ENCODE assay signal across 10 cellular contexts in the genomic region with DNA sequence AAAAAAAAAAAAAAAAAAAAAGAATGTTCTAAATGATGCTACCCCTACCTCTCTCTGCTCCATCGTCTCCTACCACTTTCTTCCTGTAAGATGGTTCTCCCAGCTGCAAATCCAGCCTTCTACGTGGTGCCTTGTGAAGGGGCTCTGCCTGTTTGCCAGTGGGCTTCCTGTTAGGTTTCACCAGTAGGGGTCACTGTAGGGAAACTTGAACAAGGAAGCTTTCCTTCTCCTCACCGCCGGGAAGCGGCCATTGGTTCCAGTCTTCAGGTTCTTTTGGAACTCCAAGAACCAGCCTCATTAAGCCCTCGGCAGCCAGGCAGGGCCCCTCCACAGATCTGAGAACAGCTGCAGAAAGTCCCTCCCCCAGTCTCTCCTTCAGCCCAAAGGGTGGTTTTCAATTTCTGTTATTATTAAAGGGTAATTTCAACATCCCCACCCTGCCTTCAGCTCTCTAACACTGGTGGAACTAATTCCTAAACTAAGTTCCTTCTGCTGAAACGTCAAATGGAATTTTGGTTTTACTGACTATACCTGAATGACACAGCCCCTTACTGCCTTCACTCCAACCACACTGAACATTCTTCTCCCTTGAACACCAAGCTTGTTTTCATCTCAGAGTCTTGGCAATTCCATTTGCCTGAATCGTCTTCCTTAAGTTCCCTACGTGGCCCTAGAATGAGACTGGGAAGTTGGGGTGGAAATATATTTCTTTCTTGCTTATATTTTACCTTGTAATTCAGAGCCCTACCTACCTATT. TPM values are rescaled to one million over a fixed set of nuclear protein-coding genes. Genes with fewer than 3 reads are reported as not detected.
DNase-seq lines count a peak whose midpoint lies in the region; ATAC-seq and TF ChIP-seq lines count a peak whose summit lies in the region.
"Had no signal": no experiment of that assay in that cellular context is flagged by ENCODE, and none has a peak within 500 bp of the region (broad histone marks: within the 10 kb centered on the region; RNA-seq: fewer than 3 reads in every experiment).

No MANE protein-coding gene starts in this region.

- TF ChIP-seq EP300 in suprapubic skin (IDR thresholded peaks at IDR 0.05), result no peak

- POLR2A ChIA-PET in activated CD8-positive, alpha-beta T cell treated with anti-CD3 and anti-CD28 coated beads, Interleukin-2, amount 10 ng/mL, durations not matched to agents 7 days and 5 days (lab: Charles Lee), result no interaction called here

- CTCF ChIA-PET in activated CD8-positive, alpha-beta T cell treated with anti-CD3 and anti-CD28 coated beads, Interleukin-2, amount 10 ng/mL, durations not matched to agents 7 days and 5 days (lab: Charles Lee), result interaction anchor here (0.6 to 3.9 kb wide), 15 partner anchors 8 to 369 kb away, joined by 3 to 41 read pairs (median 4); a partner anchor contains a TSS

- 82 to 96% methylated on average over 9 of the region's 9 CpGs for WGBS in lung, 2 donors
- WGBS in suprapubic skin, result 89% methylated on average over 9 of the region's 9 CpGs

- peaks cover 41% of the 10 kb centered on the region for H3K36me3 Mint-ChIP-seq in HFFc6 (ENCODE audit: low read depth)
- peaks cover 53% of the 10 kb centered on the region for H3K36me3 Mint-ChIP-seq in activated CD8-positive, alpha-beta T cell treated with anti-CD3 and anti-CD28 coated beads, Interleukin-2, amount 10 ng/mL, durations not matched to agents 7 days and 5 days (ENCODE audit: low read depth)

- H3K4me1 Mint-ChIP-seq in HFFc6 (ENCODE audit: low read depth), result peaks cover 15% of the 10 kb centered on the region
- peaks cover 9% of the 10 kb centered on the region for H3K4me1 Mint-ChIP-seq in activated CD8-positive, alpha-beta T cell treated with anti-CD3 and anti-CD28 coated beads, Interleukin-2, amount 10 ng/mL, durations not matched to agents 7 days and 5 days (ENCODE audit: low read depth)
- H3K4me1 Mint-ChIP-seq: activated naive CD4-positive, alpha-beta T cell treated with anti-CD3 and anti-CD28 coated beads, Interleukin-2, amount 50 U/mL, for 24 hours had no signal

- H3K4me1 ChIP-seq in lung (ENCODE audit: control insufficient read depth in 2 of 2, insufficient read depth in 2 of 2, low read length in 2 of 2) (peaks cover 0 to 5% of the 10 kb centered on the region in 2 donors), suprapubic skin (no peaks in the 10 kb centered on the region)

- peaks cover 2% of the 10 kb centered on the region; the same call in 1 of the 2 replicates for H3K27me3 Mint-ChIP-seq in HFFc6 (ENCODE audit: insufficient read depth)
- H3K27me3 Mint-ChIP-seq in activated CD8-positive, alpha-beta T cell treated with anti-CD3 and anti-CD28 coated beads, Interleukin-2, amount 10 ng/mL, durations not matched to agents 7 days and 5 days (ENCODE audit: low read depth), result no peaks in the 10 kb centered on the region
- H3K27me3 Mint-ChIP-seq: activated naive CD4-positive, alpha-beta T cell treated with anti-CD3 and anti-CD28 coated beads, Interleukin-2, amount 50 U/mL, for 24 hours had no signal

- no peak for TF ChIP-seq POLR2A in suprapubic skin (IDR thresholded peaks at IDR 0.05)

- H3K9me3 ChIP-seq in lung (ENCODE audit: control insufficient read depth in 2 of 2, insufficient read depth in 1 of 2, low read length in 1 of 2) (no peaks in the 10 kb centered on the region), suprapubic skin (no peaks in the 10 kb centered on the region)

- H3K27me3 ChIP-seq in lung (ENCODE audit: control insufficient read depth, insufficient read depth) (no peaks in the 10 kb centered on the region), suprapubic skin (no peaks in the 10 kb centered on the region)

- peak overlapping the region; percentile 78 for H3K27ac Mint-ChIP-seq in HFFc6
- no peak overlapping the region for H3K27ac Mint-ChIP-seq in activated CD8-positive, alpha-beta T cell treated with anti-CD3 and anti-CD28 coated beads, Interleukin-2, amount 10 ng/mL, durations not matched to agents 7 days and 5 days
- H3K27ac Mint-ChIP-seq: activated naive CD4-positive, alpha-beta T cell treated with anti-CD3 and anti-CD28 coated beads, Interleukin-2, amount 50 U/mL, for 24 hours had no signal

- DNase-seq in D341Med (ENCODE audit: low spot score) (peak; percentile 59), HFFc6 (peak; percentile 55), lung (ENCODE audit: low spot score) (peak; percentile 41), KG1 (lab: John Stamatoyannopoulos, UW) (no peak), suprapubic skin (ENCODE audit: low spot score in 2 of 2) (no peak)
- peak; percentile 38 for DNase-seq in activated CD8-positive, alpha-beta T cell treated with anti-CD3 and anti-CD28 coated beads, Interleukin-2, amount 10 ng/mL, durations not matched to agents 7 days and 5 days

- peaks cover 12 to 30% of the 10 kb centered on the region in 2 donors for H3K36me3 ChIP-seq in lung (ENCODE audit: control insufficient read depth in 2 of 2, insufficient read depth in 2 of 2, low read length in 2 of 2)
- H3K36me3 ChIP-seq in suprapubic skin, result peaks cover 90% of the 10 kb centered on the region

- TF ChIP-seq CTCF in HFFc6 (IDR thresholded peaks at IDR 0.05), result peak; percentile 74
- no peak for TF ChIP-seq CTCF in lung (IDR thresholded peaks at IDR 0.05; ENCODE audit: control extremely low read depth, extremely low read depth)
- TF ChIP-seq CTCF in suprapubic skin (IDR thresholded peaks at IDR 0.05), result no peak

- ATAC-seq in activated CD8-positive, alpha-beta T cell treated with anti-CD3 and anti-CD28 coated beads, Interleukin-2, amount 10 ng/mL, durations not matched to agents 7 days and 5 days, result no peak
- ATAC-seq in lung (ENCODE audit: insufficient read depth, low FRiP score), result no peak
- ATAC-seq in HG02884 (IDR thresholded peaks at IDR 0.05; ENCODE audit: unreplicated experiment), result no peak
- no peak for ATAC-seq in GM18870 (IDR thresholded peaks at IDR 0.05; ENCODE audit: unreplicated experiment)

- no peak overlapping the region for H3K4me3 ChIP-seq in lung
- H3K4me3 ChIP-seq in suprapubic skin, result no peak overlapping the region
- H3K4me3 ChIP-seq: skin epidermis had no signal

- H3K9me3 Mint-ChIP-seq in HFFc6, result no peaks in the 10 kb centered on the region
- H3K9me3 Mint-ChIP-seq in activated CD8-positive, alpha-beta T cell treated with anti-CD3 and anti-CD28 coated beads, Interleukin-2, amount 10 ng/mL, durations not matched to agents 7 days and 5 days (ENCODE audit: insufficient read depth), result peaks cover 3% of the 10 kb centered on the region
- H3K9me3 Mint-ChIP-seq: activated naive CD4-positive, alpha-beta T cell treated with anti-CD3 and anti-CD28 coated beads, Interleukin-2, amount 50 U/mL, for 24 hours had no signal

- H3K4me3 Mint-ChIP-seq in HFFc6, result peak overlapping the region; percentile 25
- no peak overlapping the region for H3K4me3 Mint-ChIP-seq in activated CD8-positive, alpha-beta T cell treated with anti-CD3 and anti-CD28 coated beads, Interleukin-2, amount 10 ng/mL, durations not matched to agents 7 days and 5 days
- H3K4me3 Mint-ChIP-seq: activated naive CD4-positive, alpha-beta T cell treated with anti-CD3 and anti-CD28 coated beads, Interleukin-2, amount 50 U/mL, for 24 hours had no signal

- H3K27ac ChIP-seq in lung (ENCODE audit: low read depth in 1 of 2, low read length in 1 of 2), result no peak overlapping the region
- H3K27ac ChIP-seq in suprapubic skin, result no peak overlapping the region
- H3K27ac ChIP-seq: skin epidermis had no signal

RNA-seq across cellular contexts. Expression of a gene that starts 13.5 kb away (rescaled TPM):
- total RNA-seq in HFFc6 (2021; fragmentation: NEBNext Ultra II Directional; extraction: Animal tissue kit (Norgen Biotek cat#: 25700)), result 10 to 100 TPM; 15.1 to 21.2 (median 16.1) TPM
- total RNA-seq in activated CD8-positive, alpha-beta T cell treated with anti-CD3 and anti-CD28 coated beads, Interleukin-2, amount 10 ng/mL, durations not matched to agents 7 days and 5 days, result 10 to 100 TPM; 30.1 to 32.7 TPM
- total RNA-seq in lung (10 to 100 TPM; 62.3 to 65.0 TPM), suprapubic skin (10 to 100 TPM; 24.8 to 58.7 (median 34.7) TPM)
- 100 to 1,000 TPM in 1 of 2 donors, 10 to 100 TPM in 1; 21.7 to 126 TPM for polyA plus RNA-seq in lung

Comparison
In these comparisons a context has a peak if more than half of its experiments do, and no peak if none do; other contexts are left out.
1. DNase-seq: peak in D341Med (single experiment), HFFc6 (single experiment), activated CD8-positive, alpha-beta T cell treated with anti-CD3 and anti-CD28 coated beads, Interleukin-2, amount 10 ng/mL, durations not matched to agents 7 days and 5 days (single experiment) and lung (single experiment); none in KG1 (single experiment) and suprapubic skin (0 of 2).